ENCODE assay signal across 8 cellular contexts in the genomic region with DNA sequence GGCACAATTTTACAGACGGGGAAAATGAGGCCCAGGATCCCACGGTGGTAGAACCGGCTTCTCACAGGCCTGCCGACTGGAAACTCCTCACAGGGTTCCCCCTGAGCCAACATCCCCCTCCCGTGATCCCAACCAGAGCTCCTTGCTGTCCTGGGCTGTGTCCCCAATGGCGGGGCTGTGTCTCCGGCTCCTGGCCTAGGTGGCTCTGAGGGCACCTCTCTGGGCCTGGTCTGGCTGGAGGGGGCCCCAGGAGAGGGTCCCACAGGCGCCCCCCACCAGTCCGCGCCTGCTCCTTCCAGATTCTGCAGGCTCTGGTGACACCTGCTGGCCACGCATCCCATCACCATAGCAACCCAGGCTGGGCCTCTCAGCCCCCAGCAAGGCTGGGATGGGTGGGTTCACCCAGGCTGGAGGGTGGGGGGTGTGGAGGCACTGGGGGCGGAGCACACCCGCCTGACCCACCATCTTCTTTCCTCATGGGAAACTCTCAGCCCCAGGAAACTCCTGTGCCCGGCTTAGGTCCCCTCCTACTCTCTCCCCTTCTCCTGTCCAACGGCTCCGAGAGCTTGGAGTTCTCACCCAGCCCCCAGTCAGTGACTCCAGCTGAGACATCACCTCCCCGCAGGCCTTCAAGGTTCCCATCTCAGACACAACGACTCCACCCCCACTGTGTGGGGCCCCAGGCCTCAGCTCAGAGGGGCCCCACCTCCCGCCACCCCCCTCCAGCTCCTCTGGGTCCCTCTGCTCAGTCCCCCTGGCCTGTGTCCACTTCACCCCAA. TPM values are rescaled to one million over a fixed set of nuclear protein-coding genes. Genes with fewer than 3 reads are reported as not detected.
DNase-seq lines count a peak whose midpoint lies in the region; ATAC-seq and TF ChIP-seq lines count a peak whose summit lies in the region.

No MANE protein-coding gene starts in this region.

- ATAC-seq in HG02759 (IDR thresholded peaks at IDR 0.05; ENCODE audit: unreplicated experiment) (peak; percentile 58), WTC11 (peak; percentile 84), lower lobe of right lung (peak; percentile 60 to 85), GM18870 (IDR thresholded peaks at IDR 0.05; ENCODE audit: unreplicated experiment) (no peak)

- TF ChIP-seq CTCF in WTC11 (IDR thresholded peaks at IDR 0.05), result peak; percentile 56
- TF ChIP-seq CTCF in coronary artery (IDR thresholded peaks at IDR 0.05), result peak; percentile 27
- peak; percentile 73 for TF ChIP-seq CTCF in lower lobe of right lung (IDR thresholded peaks at IDR 0.05)
- TF ChIP-seq CTCF in thyroid gland (IDR thresholded peaks at IDR 0.05), result peak; percentile 31 to 79 (median 60)

- CTCF ChIA-PET in WTC11 (lab: Charles Lee), result interaction anchor here (0.6 to 5.2 kb wide), 26 partner anchors 11 to 477 kb away, joined by 3 to 53 read pairs (median 4); partner anchors contain the start of gene TNRC18

- H3K4me3 Mint-ChIP-seq in WTC11, result no peak overlapping the region

- no peaks in the 10 kb centered on the region for H3K9me3 Mint-ChIP-seq in WTC11

- H3K36me3 ChIP-seq in lower lobe of right lung (no peaks in the 10 kb centered on the region), thyroid gland (no peaks in the 10 kb centered on the region)

- POLR2A ChIA-PET in WTC11 (lab: Charles Lee), result interaction anchor here (0.5 kb wide), 1 partner anchor 31 kb away, joined by 3 read pairs; no protein-coding TSS in a partner anchor

- H3K27me3 ChIP-seq in lower lobe of right lung (ENCODE audit: low read depth) (no peaks in the 10 kb centered on the region), thyroid gland (no peaks in the 10 kb centered on the region)

- no peak for TF ChIP-seq POLR2A in thyroid gland (IDR thresholded peaks at IDR 0.05)

- no peaks in the 10 kb centered on the region for H3K9me3 ChIP-seq in lower lobe of right lung
- H3K9me3 ChIP-seq in thyroid gland, result no peaks in the 10 kb centered on the region

- 20 to 32% methylated on average over 10 to 11 of the region's 19 CpGs for WGBS in thyroid gland, 2 donors

- H3K4me1 ChIP-seq in lower lobe of right lung (peaks cover 6% of the 10 kb centered on the region), thyroid gland (peaks cover 0 to 6% of the 10 kb centered on the region in 2 donors)

- H3K27ac ChIP-seq in coronary artery (no peak overlapping the region), lower lobe of right lung (no peak overlapping the region), thyroid gland (no peak overlapping the region)

- peaks cover 6% of the 10 kb centered on the region for H3K4me1 Mint-ChIP-seq in WTC11

- peaks cover 4% of the 10 kb centered on the region; the same call in 1 of the 2 replicates for H3K27me3 Mint-ChIP-seq in WTC11 (ENCODE audit: low read depth)

- no peak overlapping the region for H3K27ac Mint-ChIP-seq in WTC11

- DNase-seq in CD1c-positive myeloid dendritic cell (ENCODE audit: extremely low spot score) (peak; percentile 41), WTC11 (ENCODE audit: low spot score) (peak; percentile 79), coronary artery (ENCODE audit: low spot score) (no peak), lower lobe of right lung (peak; percentile 69), thyroid gland (peak; percentile 54 to 63), H4 (ENCODE audit: low spot score) (no peak)

- H3K4me3 ChIP-seq in coronary artery, result no peak overlapping the region
- no peak overlapping the region for H3K4me3 ChIP-seq in lower lobe of right lung
- H3K4me3 ChIP-seq in thyroid gland (replicated peaks in 1 of 3), result no peak overlapping the region

- intact Hi-C loops in lower lobe of right lung (cut with DNase I), result no loop called here
- intact Hi-C loops in thyroid gland (cut with DNase I), result no loop called here

- H3K36me3 Mint-ChIP-seq in WTC11, result no peaks in the 10 kb centered on the region

TF ChIP-seq in WTC11, 78 proteins besides CTCF, POLR2A, EP300 and RAD21:
- TF ChIP-seq TEAD4 (CRISPR knock-in tag; IDR thresholded peaks at IDR 0.05) (no peak), ZNF281 (CRISPR knock-in tag; IDR thresholded peaks at IDR 0.05) (0 out of 2 replicates have a peak, but pooled peaks have one; percentile 47), SP1 (CRISPR knock-in tag; conservative IDR thresholded peaks at IDR 0.05) (0 out of 2 replicates have a peak, but pooled peaks have one; percentile 26)
TF ChIP-seq in WTC11: peak in this region for 2.

RNA-seq across cellular contexts. Expression of gene TNRC18, which starts 27.1 kb away (rescaled TPM):
- total RNA-seq in WTC11 (2021), result 29.1 to 55.0 TPM (median 34.2 TPM) in 3 replicates
- 104 TPM for total RNA-seq in lower lobe of right lung
- 100 to 1,000 TPM in 2 of 4 donors, 10 to 100 TPM in 2; 47.0 to 173 (median 94.8) TPM for total RNA-seq in thyroid gland
- 16.3 and 33.1 TPM in 2 replicates for total RNA-seq in H4 (2014; rRNA removed; shearing (Covaris generic))

Comparison
In these comparisons a context has a peak if more than half of its experiments do, and no peak if none do; other contexts are left out.
1. DNase-seq: peak in CD1c-positive myeloid dendritic cell (single experiment), WTC11 (single experiment), lower lobe of right lung (single experiment) and thyroid gland (2 of 2); none in coronary artery (single experiment) and H4 (single experiment).
2. Peak in every context shown above with its lines, with median percentiles within 50 percentile points of each other: CTCF ChIP-seq.